Comparison of ENCODE assay signal across 8 cellular contexts in genomic region chr7:1159231-1159630, GRCh38. TPM values are rescaled to one million over a fixed set of nuclear protein-coding genes. Genes with fewer than 3 reads are reported as not detected.
DNase-seq lines count a peak whose midpoint lies in the region; ATAC-seq, FAIRE-seq and TF ChIP-seq lines count a peak whose summit lies in the region.
"Not testable (repeated sequence)": the region's sequence is repeated elsewhere in the genome, so short reads cannot be mapped to it uniquely, and the experiment has no call there.

No MANE protein-coding gene starts in this region.

- not testable (repeated sequence) for H3K27me3 Mint-ChIP-seq in activated T-cell treated with anti-CD3 and anti-CD28 coated beads, Interleukin-2, amount 50 U/mL, for 4 hours (ENCODE audit: low read depth)

- intact Hi-C loops in heart left ventricle (cut with DNase I), result loop anchor here in 2 of 10 donors (10.0 kb wide), 1 partner anchor 164 kb away; no protein-coding TSS in a partner anchor
- intact Hi-C loops in mucosa of descending colon (cut with DNase I, micrococcal nuclease); gastrocnemius medialis (cut with DNase I; ENCODE audit: low total_unique reads): not testable (repeated sequence)

- not testable (repeated sequence) for TF ChIP-seq CTCF in OCI-LY3 (IDR thresholded peaks at IDR 0.05; ENCODE audit: low read depth, low read length); heart left ventricle (IDR thresholded peaks at IDR 0.05); mucosa of descending colon (IDR thresholded peaks at IDR 0.05); gastrocnemius medialis (IDR thresholded peaks at IDR 0.05 in 4 of 5, conservative IDR thresholded peaks at IDR 0.05 in 1 of 5)

- H3K9me3 Mint-ChIP-seq in activated T-cell treated with anti-CD3 and anti-CD28 coated beads, Interleukin-2, amount 50 U/mL, for 4 hours, result not testable (repeated sequence)

- peak overlapping the region; percentile 55 for H3K9ac ChIP-seq in OCI-LY3 (ENCODE audit: low read length)

- H3K36me3 Mint-ChIP-seq in activated T-cell treated with anti-CD3 and anti-CD28 coated beads, Interleukin-2, amount 50 U/mL, for 4 hours (ENCODE audit: insufficient read depth), result peaks cover 21% of the 10 kb centered on the region

- not testable (repeated sequence) for H2AFZ ChIP-seq in OCI-LY3 (ENCODE audit: low read depth, low read length)

- not testable (repeated sequence) for H3K27me3 ChIP-seq in OCI-LY3 (ENCODE audit: low read depth, low read length); heart left ventricle; gastrocnemius medialis

- in situ Hi-C loops in gastrocnemius medialis (cut with MboI; ENCODE audit: low sequenced_read_pairs in 4 of 4), result loop anchor here in 2 of 4 donors (25.0 kb wide), 1 partner anchor 172 kb away; the partner anchor contains the start of genes COX19 (in 2 of the 2) and CYP2W1 (in 2 of the 2)

- H4K20me1 ChIP-seq in OCI-LY3 (ENCODE audit: insufficient read depth, low read length), result not testable (repeated sequence)

- H3K4me2 ChIP-seq in OCI-LY3 (ENCODE audit: low read length), result peak overlapping the region; percentile 87

- FAIRE-seq in urothelium cell line (lab: Jason Lieb, UNC), result peak; percentile 87

- not testable (repeated sequence) for H3K36me3 ChIP-seq in OCI-LY3 (replicated peaks; ENCODE audit: low read depth, low read length)
- H3K36me3 ChIP-seq in heart left ventricle (peaks cover 0 to 55% (median 46%) of the 10 kb centered on the region in 9 donors), mucosa of descending colon (ENCODE audit: low read depth) (peaks cover 11% of the 10 kb centered on the region), gastrocnemius medialis (peaks cover 0 to 44% of the 10 kb centered on the region in 2 donors)

- peaks cover 35% of the 10 kb centered on the region for H3K79me2 ChIP-seq in OCI-LY3 (ENCODE audit: low read length)

- H3K4me3 ChIP-seq in GM08714 (ENCODE audit: low read length), result peak overlapping the region; percentile 84
- peak overlapping the region; percentile 81 for H3K4me3 ChIP-seq in OCI-LY3 (ENCODE audit: low read length)
- H3K4me3 ChIP-seq in heart left ventricle, result peak overlapping the region; percentile 53 to 100 (median 94)
- H3K4me3 ChIP-seq in mucosa of descending colon, result peak overlapping the region; percentile 34
- H3K4me3 ChIP-seq in gastrocnemius medialis, result peak overlapping the region; percentile 72 to 100 (median 88)

- peaks cover 29% of the 10 kb centered on the region for H3K4me1 Mint-ChIP-seq in activated T-cell treated with anti-CD3 and anti-CD28 coated beads, Interleukin-2, amount 50 U/mL, for 4 hours (ENCODE audit: low read depth)

- not testable (repeated sequence) for H3K4me1 ChIP-seq in OCI-LY3 (ENCODE audit: low read length)
- H3K4me1 ChIP-seq in heart left ventricle (peaks cover 7 to 26% (median 20%) of the 10 kb centered on the region in 12 donors), mucosa of descending colon (ENCODE audit: low read depth) (peaks cover 22% of the 10 kb centered on the region), gastrocnemius medialis (peaks cover 18 to 22% of the 10 kb centered on the region in 2 donors)

- WGBS in heart left ventricle, 4 donors, result 5 to 14% (median 9%) methylated on average over 4 to 26 of the region's 26 CpGs

- H3K9me3 ChIP-seq in OCI-LY3 (ENCODE audit: insufficient read depth, low read length); heart left ventricle; mucosa of descending colon; gastrocnemius medialis: not testable (repeated sequence)

- H3K27ac ChIP-seq in OCI-LY3 (ENCODE audit: low read length), result not testable (repeated sequence)
- H3K27ac ChIP-seq in cingulate gyrus (ENCODE audit: low read depth, low read length) (peak overlapping the region; percentile 29), heart left ventricle (peak overlapping the region in 5 of 12 donors; percentile 25 to 97 (median 49)), gastrocnemius medialis (peak overlapping the region; percentile 50 to 99 (median 78))

- H3K4me3 Mint-ChIP-seq in activated T-cell treated with anti-CD3 and anti-CD28 coated beads, Interleukin-2, amount 50 U/mL, for 4 hours, result peak overlapping the region; percentile 93

- not testable (repeated sequence) for TF ChIP-seq POLR2A in heart left ventricle (IDR thresholded peaks at IDR 0.05); gastrocnemius medialis (IDR thresholded peaks at IDR 0.05)

- not testable (repeated sequence) for ATAC-seq in activated T-cell treated with anti-CD3 and anti-CD28 coated beads, Interleukin-2, amount 50 U/mL, for 4 hours; heart left ventricle; mucosa of descending colon; gastrocnemius medialis

- not testable (repeated sequence) for DNase-seq in activated T-cell treated with anti-CD3 and anti-CD28 coated beads, Interleukin-2, amount 50 U/mL, for 4 hours; mucosa of descending colon; gastrocnemius medialis; urothelium cell line (ENCODE audit: low spot score)
- DNase-seq in heart left ventricle, result peak in 1 of 5 donors; percentile 24

RNA-seq across cellular contexts. Expression of gene ZFAND2A, which starts 0.8 kb away (rescaled TPM):
- total RNA-seq in activated T-cell treated with anti-CD3 and anti-CD28 coated beads, Interleukin-2, amount 50 U/mL, for 4 hours, result 10 to 100 TPM; 19.3 to 25.0 (median 22.3) TPM
- total RNA-seq in heart left ventricle, result 10 to 100 TPM in 3 of 9 donors, 1 to 10 TPM in 6; 5.6 to 13.7 (median 9.0) TPM
- polyA plus RNA-seq in heart left ventricle, result 10 to 100 TPM; 16.7 to 25.6 TPM
- 10 to 100 TPM; 39.3 to 49.9 (median 45.3) TPM for total RNA-seq in mucosa of descending colon
- total RNA-seq in gastrocnemius medialis, result 10 to 100 TPM; 12.0 to 17.9 (median 14.1) TPM

Comparison
In these comparisons a context has a peak if more than half of its experiments do, and no peak if none do; other contexts are left out.
1. H3K4me3 ChIP-seq: peak in every context shown above with its lines; median percentile 94 in heart left ventricle; 88 in gastrocnemius medialis; 84 in GM08714; 81 in OCI-LY3; 34 in mucosa of descending colon.